ENCODE assay signal across 32 cellular contexts in the genomic region with DNA sequence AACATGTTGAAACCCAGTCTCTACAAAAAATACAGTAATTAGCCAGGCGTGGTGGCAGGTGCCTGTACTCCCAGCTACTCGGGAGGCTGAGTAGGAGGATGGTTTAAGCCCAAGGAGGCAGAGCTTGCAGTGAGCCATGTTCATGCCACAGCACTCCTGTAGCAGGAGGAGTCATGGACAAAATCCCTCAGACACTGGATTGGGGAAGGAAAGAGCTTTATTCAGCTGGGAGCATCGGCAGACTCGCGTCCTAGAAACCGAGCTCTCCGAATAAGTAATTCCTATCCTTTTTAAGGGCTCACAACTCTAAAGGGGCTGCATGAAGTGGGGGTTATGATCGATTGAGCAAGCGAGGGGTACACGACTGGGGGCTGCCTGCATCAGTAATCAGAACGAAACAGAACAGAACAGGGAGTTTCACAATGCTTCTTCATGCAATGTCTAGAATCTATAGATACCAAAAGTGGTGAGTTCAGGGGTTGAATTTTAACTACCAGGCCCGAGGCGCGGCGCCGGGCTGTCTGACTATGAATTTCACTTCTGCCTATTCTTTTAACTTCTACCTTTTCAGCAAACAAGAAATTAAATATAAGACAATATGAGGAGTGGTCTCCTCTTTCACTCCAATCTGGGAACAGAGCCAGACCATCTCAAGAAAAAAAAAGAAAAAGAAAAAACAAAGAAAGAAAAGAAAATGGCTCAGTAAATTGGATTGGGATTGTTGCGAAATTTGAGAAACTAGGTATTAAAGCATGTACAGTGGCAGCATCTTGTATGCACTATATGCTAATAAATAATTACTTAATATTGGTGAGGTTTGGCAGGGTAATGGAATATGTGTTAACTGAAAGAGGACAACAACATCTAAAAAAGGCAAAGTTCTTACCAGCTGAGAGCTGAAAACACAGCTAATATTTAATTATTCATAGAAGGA. TPM values are rescaled to one million over a fixed set of nuclear protein-coding genes. Genes with fewer than 3 reads are reported as not detected.
DNase-seq lines count a peak whose midpoint lies in the region; ATAC-seq and TF ChIP-seq lines count a peak whose summit lies in the region.
"Had no signal": no experiment of that assay in that cellular context is flagged by ENCODE, and none has a peak within 500 bp of the region (broad histone marks: within the 10 kb centered on the region; RNA-seq: fewer than 3 reads in every experiment).

No MANE protein-coding gene starts in this region.

- peaks cover 23% of the 10 kb centered on the region for H3K4me1 Mint-ChIP-seq in Calu3 (ENCODE audit: low read depth, unreplicated experiment)
- H3K4me1 Mint-ChIP-seq in naive thymus-derived CD8-positive, alpha-beta T cell, result peaks cover 0 to 2% (median under 1%) of the 10 kb centered on the region in 4 donors
- H3K4me1 Mint-ChIP-seq: activated CD8-positive, alpha-beta memory T cell treated with anti-CD3 and anti-CD28 coated beads, Interleukin-2, amount 10 ng/mL, durations not matched to agents 7 days and 5 days; nephron progenitor cell; stimulated activated memory B cell treated with anti-CD40 and anti-IgM and Interleukin-4, amounts not matched to agents 10 μg/mL and 1 μg/mL and 100 μg/mL, for 72 hours had no signal

- no peaks in the 10 kb centered on the region for H3K27me3 Mint-ChIP-seq in Calu3 (ENCODE audit: unreplicated experiment)
- H3K27me3 Mint-ChIP-seq in naive thymus-derived CD8-positive, alpha-beta T cell, result no peaks in the 10 kb centered on the region
- H3K27me3 Mint-ChIP-seq: activated CD8-positive, alpha-beta memory T cell treated with anti-CD3 and anti-CD28 coated beads, Interleukin-2, amount 10 ng/mL, durations not matched to agents 7 days and 5 days; activated naive CD8-positive, alpha-beta T cell treated with anti-CD3 and anti-CD28 coated beads, Interleukin-2, amount 50 U/mL, for 24 hours; B cell; CD4-positive, alpha-beta memory T cell; IgD-negative memory B cell; stimulated activated memory B cell treated with anti-CD40 and anti-IgM and Interleukin-4, amounts not matched to agents 10 μg/mL and 1 μg/mL and 100 μg/mL, for 72 hours had no signal

- ATAC-seq in GM18907 (IDR thresholded peaks at IDR 0.05; ENCODE audit: unreplicated experiment), result peak; percentile 46
- ATAC-seq in HG03135 (IDR thresholded peaks at IDR 0.05; ENCODE audit: unreplicated experiment), result peak; percentile 46
- ATAC-seq in naive thymus-derived CD8-positive, alpha-beta T cell, result no peak
- ATAC-seq: activated CD8-positive, alpha-beta memory T cell treated with anti-CD3 and anti-CD28 coated beads, Interleukin-2, amount 10 ng/mL, durations not matched to agents 7 days and 5 days; activated naive CD8-positive, alpha-beta T cell treated with anti-CD3 and anti-CD28 coated beads, Interleukin-2, amount 50 U/mL, for 24 hours; left cardiac atrium; stimulated activated memory B cell treated with anti-CD40 and anti-IgM and Interleukin-4, amounts not matched to agents 10 μg/mL and 1 μg/mL and 100 μg/mL, for 72 hours had no signal

- peaks cover 67% of the 10 kb centered on the region for H3K4me1 ChIP-seq in OCI-LY3 (ENCODE audit: low read length)
- H3K4me1 ChIP-seq: colonic mucosa, parathyroid adenoma had no signal

- peak overlapping the region; percentile 73 for H3K4me3 ChIP-seq in OCI-LY3 (ENCODE audit: low read length)
- H3K4me3 ChIP-seq in foreskin fibroblast (ENCODE audit: low read depth in 1 of 2, low read length in 2 of 2), result no peak overlapping the region
- H3K4me3 ChIP-seq: colonic mucosa, hepatocyte, SK-N-MC, skin epidermis had no signal

- TF ChIP-seq CTCF in Calu3 (IDR thresholded peaks at IDR 0.05; ENCODE audit: unreplicated experiment) (no peak), OCI-LY3 (IDR thresholded peaks at IDR 0.05; ENCODE audit: low read depth, low read length) (no peak), foreskin fibroblast (IDR thresholded peaks at IDR 0.05; ENCODE audit: low read depth, low read length) (no peak)

- CTCF ChIA-PET in Calu3 (lab: Charles Lee), result interaction anchor here (1.0 to 1.6 kb wide), 2 partner anchors 34 to 220 kb away, joined by 3 to 5 read pairs; no protein-coding TSS in a partner anchor

- no peak overlapping the region for H2AFZ ChIP-seq in OCI-LY3 (ENCODE audit: low read depth, low read length)
- H2AFZ ChIP-seq: hepatocyte, parathyroid adenoma had no signal

- no peaks in the 10 kb centered on the region for H3K36me3 ChIP-seq in OCI-LY3 (replicated peaks; ENCODE audit: low read depth, low read length)
- H3K36me3 ChIP-seq: colonic mucosa had no signal

- H3K9ac ChIP-seq in OCI-LY3 (ENCODE audit: low read length), result peak overlapping the region; percentile 97
- H3K9ac ChIP-seq: parathyroid adenoma had no signal

- no TSS peak for BruUV-seq in Calu3 (replicated peaks; lab: Mats Ljungman, UMichigan)

- H3K79me2 ChIP-seq in OCI-LY3 (ENCODE audit: low read length), result no peaks in the 10 kb centered on the region
- H3K79me2 ChIP-seq: hepatocyte, parathyroid adenoma had no signal

- intact Hi-C loops in Calu3 (cut with micrococcal nuclease; ENCODE audit: unreplicated experiment), result no loop called here

- peaks cover 5% of the 10 kb centered on the region for H3K36me3 Mint-ChIP-seq in Calu3 (ENCODE audit: insufficient read depth, unreplicated experiment)
- H3K36me3 Mint-ChIP-seq in naive thymus-derived CD8-positive, alpha-beta T cell, result no peaks in the 10 kb centered on the region
- H3K36me3 Mint-ChIP-seq: activated CD8-positive, alpha-beta memory T cell treated with anti-CD3 and anti-CD28 coated beads, Interleukin-2, amount 10 ng/mL, durations not matched to agents 7 days and 5 days; CD4-positive, alpha-beta memory T cell; IgD-negative memory B cell; stimulated activated memory B cell treated with anti-CD40 and anti-IgM and Interleukin-4, amounts not matched to agents 10 μg/mL and 1 μg/mL and 100 μg/mL, for 72 hours had no signal

- no peaks in the 10 kb centered on the region for H4K20me1 ChIP-seq in OCI-LY3 (ENCODE audit: insufficient read depth, low read length)

- no peaks in the 10 kb centered on the region for H3K9me3 ChIP-seq in OCI-LY3 (ENCODE audit: insufficient read depth, low read length)
- H3K9me3 ChIP-seq: colonic mucosa had no signal

- peak overlapping the region; percentile 54 for H3K4me3 Mint-ChIP-seq in Calu3 (ENCODE audit: low read depth, unreplicated experiment)
- H3K4me3 Mint-ChIP-seq in naive thymus-derived CD8-positive, alpha-beta T cell, result no peak overlapping the region
- H3K4me3 Mint-ChIP-seq: activated CD8-positive, alpha-beta memory T cell treated with anti-CD3 and anti-CD28 coated beads, Interleukin-2, amount 10 ng/mL, durations not matched to agents 7 days and 5 days; activated naive CD8-positive, alpha-beta T cell treated with anti-CD3 and anti-CD28 coated beads, Interleukin-2, amount 50 U/mL, for 24 hours; B cell; CD4-positive, alpha-beta memory T cell; nephron progenitor cell; stimulated activated memory B cell treated with anti-CD40 and anti-IgM and Interleukin-4, amounts not matched to agents 10 μg/mL and 1 μg/mL and 100 μg/mL, for 72 hours; T-helper 1 cell treated with Interleukin-12 subunit alpha and Interleukin-12 subunit beta and Interleukin-4 antibody, amounts not matched to agents 30 μg/mL and 1 μg/mL, for 36 hours had no signal

- no peak for DNase-seq in Calu3
- DNase-seq in NCI-H1092 (lab: John Stamatoyannopoulos, UW), result no peak
- no peak for DNase-seq in H4 (ENCODE audit: low spot score)
- DNase-seq in foreskin fibroblast, result no peak
- no peak for DNase-seq in naive thymus-derived CD8-positive, alpha-beta T cell
- DNase-seq: ACHN; activated CD8-positive, alpha-beta memory T cell treated with anti-CD3 and anti-CD28 coated beads, Interleukin-2, amount 10 ng/mL, durations not matched to agents 7 days and 5 days; activated naive CD8-positive, alpha-beta T cell treated with anti-CD3 and anti-CD28 coated beads, Interleukin-2, amount 50 U/mL, for 24 hours; activated T-cell treated with anti-CD3 and anti-CD28 coated beads, Interleukin-2, amount 50 U/mL, for 48 hours; CD4-positive, alpha-beta memory T cell; colonic mucosa; effector CD4-positive, alpha-beta T cell; GOT3; left cardiac atrium; mammary epithelial cell; NCI-H2029; NCI-H748 treated with DMSO at 0.1 percent for 48 hours; nephron progenitor cell; OCI-M1; retina; trophoblast cell had no signal

- no peaks in the 10 kb centered on the region for H3K27me3 ChIP-seq in OCI-LY3 (ENCODE audit: low read depth, low read length)
- H3K27me3 ChIP-seq: colonic mucosa, hepatocyte had no signal

- H3K27ac ChIP-seq in OCI-LY3 (ENCODE audit: low read length), result peak overlapping the region; percentile 100
- H3K27ac ChIP-seq: colonic mucosa, hepatocyte, parathyroid adenoma, SK-N-MC, skin epidermis had no signal

- H3K27ac Mint-ChIP-seq in Calu3 (ENCODE audit: unreplicated experiment), result peak overlapping the region; percentile 44
- H3K27ac Mint-ChIP-seq in naive thymus-derived CD8-positive, alpha-beta T cell, result no peak overlapping the region
- H3K27ac Mint-ChIP-seq: activated CD8-positive, alpha-beta memory T cell treated with anti-CD3 and anti-CD28 coated beads, Interleukin-2, amount 10 ng/mL, durations not matched to agents 7 days and 5 days; activated naive CD8-positive, alpha-beta T cell treated with anti-CD3 and anti-CD28 coated beads, Interleukin-2, amount 50 U/mL, for 24 hours; B cell; nephron progenitor cell; stimulated activated memory B cell treated with anti-CD40 and anti-IgM and Interleukin-4, amounts not matched to agents 10 μg/mL and 1 μg/mL and 100 μg/mL, for 72 hours; T-helper 1 cell treated with Interleukin-12 subunit alpha and Interleukin-12 subunit beta and Interleukin-4 antibody, amounts not matched to agents 30 μg/mL and 1 μg/mL, for 36 hours had no signal

- peak overlapping the region; percentile 94 for H3K4me2 ChIP-seq in OCI-LY3 (ENCODE audit: low read length)
- H3K4me2 ChIP-seq: hepatocyte had no signal

- H3K9me3 Mint-ChIP-seq in Calu3 (ENCODE audit: low read depth, unreplicated experiment), result no peaks in the 10 kb centered on the region
- H3K9me3 Mint-ChIP-seq in naive thymus-derived CD8-positive, alpha-beta T cell, result no peaks in the 10 kb centered on the region
- H3K9me3 Mint-ChIP-seq: activated naive CD8-positive, alpha-beta T cell treated with anti-CD3 and anti-CD28 coated beads, Interleukin-2, amount 50 U/mL, for 24 hours; CD4-positive, alpha-beta memory T cell; stimulated activated memory B cell treated with anti-CD40 and anti-IgM and Interleukin-4, amounts not matched to agents 10 μg/mL and 1 μg/mL and 100 μg/mL, for 72 hours; T-helper 1 cell treated with Interleukin-12 subunit alpha and Interleukin-12 subunit beta and Interleukin-4 antibody, amounts not matched to agents 30 μg/mL and 1 μg/mL, for 36 hours had no signal

- POLR2A ChIA-PET in naive thymus-derived CD8-positive, alpha-beta T cell (lab: Charles Lee), result interaction anchor here (0.5 to 0.7 kb wide), 2 partner anchors 67 to 584 kb away, joined by 3 read pairs; no protein-coding TSS in a partner anchor

RNA-seq across cellular contexts. Expression of a gene that starts 23.6 kb away (rescaled TPM):
- total RNA-seq in Calu3 (2022), result 49.7 and 60.0 TPM in 2 replicates
- 88.8 and 104 TPM in 2 replicates for total RNA-seq in H4 (2014; rRNA removed; shearing (Covaris generic))
- total RNA-seq in naive thymus-derived CD8-positive, alpha-beta T cell, result 10 to 100 TPM; 73.3 to 77.5 TPM
- 100 to 1,000 TPM; 110 to 183 (median 151) TPM for polyA plus RNA-seq in naive thymus-derived CD8-positive, alpha-beta T cell

RNA-seq across cellular contexts. Expression of a gene that starts 35.0 kb away (rescaled TPM):
- 18.8 and 20.9 TPM in 2 replicates for total RNA-seq in Calu3 (2022)
- 15.0 and 15.2 TPM in 2 replicates for total RNA-seq in H4 (2014; rRNA removed; shearing (Covaris generic))
- total RNA-seq in naive thymus-derived CD8-positive, alpha-beta T cell, result 10 to 100 TPM; 41.8 to 43.1 TPM
- polyA plus RNA-seq in naive thymus-derived CD8-positive, alpha-beta T cell, result 10 to 100 TPM; 36.7 to 43.6 (median 39.9) TPM

Comparison
In these comparisons a context has a peak if more than half of its experiments do, and no peak if none do; other contexts are left out.
1. ATAC-seq: peak in GM18907 (single experiment) and HG03135 (single experiment); none in naive thymus-derived CD8-positive, alpha-beta T cell (0 of 2).